8 cellular contexts compared by ENCODE assay signal in the genomic region with DNA sequence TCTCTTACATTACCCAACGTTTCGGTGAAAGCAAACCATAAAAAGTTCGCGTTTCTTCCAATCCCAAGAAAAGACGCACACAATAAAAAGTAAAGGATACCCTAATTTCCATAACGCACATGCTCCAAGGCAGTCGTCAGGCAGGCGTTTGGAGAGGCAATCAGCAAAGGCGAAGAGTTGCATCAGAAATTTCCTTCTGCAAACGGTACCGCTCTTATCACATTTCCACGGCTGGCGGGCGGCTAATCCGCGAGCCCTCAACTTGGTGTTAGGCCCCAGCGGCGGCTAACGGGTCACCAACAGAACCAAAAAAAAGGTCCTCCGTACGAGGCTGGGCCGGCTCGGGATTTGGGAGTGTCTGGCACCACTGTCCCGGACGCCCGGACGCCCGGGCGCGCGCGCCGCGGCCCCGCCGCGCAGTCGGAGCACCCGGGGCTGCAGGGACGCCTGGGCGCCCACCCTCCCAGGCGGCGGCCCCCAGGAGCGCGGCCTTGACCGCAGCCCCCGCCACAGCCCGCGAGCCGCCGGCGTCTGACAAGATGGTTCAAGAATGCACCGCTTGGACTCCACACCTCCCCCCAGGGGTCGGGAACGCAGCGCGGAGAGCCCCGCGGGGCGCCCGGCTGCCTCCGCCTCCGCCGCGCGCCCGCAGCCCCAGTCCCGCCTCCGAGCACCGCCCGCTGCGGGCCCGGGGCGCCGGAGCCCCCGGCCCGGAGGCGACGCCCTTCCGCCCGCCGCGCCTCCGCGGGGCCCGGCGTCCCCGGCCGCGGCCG. TPM values are rescaled to one million over a fixed set of nuclear protein-coding genes. Genes with fewer than 3 reads are reported as not detected.
DNase-seq lines count a peak whose midpoint lies in the region; ATAC-seq, FAIRE-seq and TF ChIP-seq lines count a peak whose summit lies in the region.

No MANE protein-coding gene starts in this region.

- in situ Hi-C loops in mammary epithelial cell (cut with MboI; ENCODE audit: low sequenced_read_pairs in 2 of 2): no loop called here

- DNase-seq in NCI-H1105 treated with DMSO at 0.1 percent for 48 hours (lab: John Stamatoyannopoulos, UW) (peak; percentile 10), NCI-H1105 (lab: John Stamatoyannopoulos, UW) (no peak), PC-9 (peak; percentile 40 to 61), mammary epithelial cell (no peak), keratinocyte (ENCODE audit: low read depth, low spot score) (no peak), NCI-H2196 treated with DMSO at 0.1 percent for 48 hours (lab: John Stamatoyannopoulos, UW; ENCODE audit: unreplicated experiment) (no peak)
- no peak for DNase-seq in stimulated activated effector memory CD8-positive, alpha-beta T cell treated with anti-CD3 and anti-CD28 coated beads, Interleukin-12 subunit alpha, Interleukin-12 subunit beta, amount 100 ng/mL, for 72 hours (ENCODE audit: low spot score in 2 of 2)

- H3K4me1 ChIP-seq in PC-9 (replicated peaks; ENCODE audit: insufficient read depth): peaks cover 24% of the 10 kb centered on the region
- no peaks in the 10 kb centered on the region for H3K4me1 ChIP-seq in mammary epithelial cell (ENCODE audit: insufficient read depth, low read length)
- peaks cover 5% of the 10 kb centered on the region for H3K4me1 ChIP-seq in keratinocyte (ENCODE audit: control insufficient read depth, extremely low read depth, insufficient read depth, low read length)

- no peaks in the 10 kb centered on the region for H3K9me3 Mint-ChIP-seq in stimulated activated effector memory CD8-positive, alpha-beta T cell treated with anti-CD3 and anti-CD28 coated beads, Interleukin-12 subunit alpha, Interleukin-12 subunit beta, amount 100 ng/mL, for 72 hours

- H3K4me3 ChIP-seq in PC-9: peak overlapping the region; percentile 73
- peak overlapping the region; percentile 42 to 53 (median 48) for H3K4me3 ChIP-seq in mammary epithelial cell (replicated peaks in 1 of 3; ENCODE audit: insufficient read depth in 1 of 3, low read depth in 2 of 3, low read length in 3 of 3)
- H3K4me3 ChIP-seq in keratinocyte (ENCODE audit: control insufficient read depth in 2 of 3, extremely low read depth in 1 of 3, insufficient read depth in 2 of 3, low read depth in 1 of 3, low read length in 3 of 3): peak overlapping the region; percentile 44 to 84 (median 71)

- H4K20me1 ChIP-seq in PC-9 (ENCODE audit: insufficient read depth) (peaks cover 41% of the 10 kb centered on the region), mammary epithelial cell (ENCODE audit: insufficient read depth, low read length) (no peaks in the 10 kb centered on the region), keratinocyte (ENCODE audit: control insufficient read depth, extremely low read depth, insufficient read depth, low read length) (peaks cover 14% of the 10 kb centered on the region)

- no peaks in the 10 kb centered on the region for H3K4me1 Mint-ChIP-seq in stimulated activated effector memory CD8-positive, alpha-beta T cell treated with anti-CD3 and anti-CD28 coated beads, Interleukin-12 subunit alpha, Interleukin-12 subunit beta, amount 100 ng/mL, for 72 hours

- no peak for FAIRE-seq in keratinocyte (lab: Jason Lieb, UNC)

- H2AFZ ChIP-seq in PC-9: peak overlapping the region; percentile 82
- peak overlapping the region; percentile 56 for H2AFZ ChIP-seq in mammary epithelial cell (ENCODE audit: low read depth, low read length)
- H2AFZ ChIP-seq in keratinocyte (ENCODE audit: control insufficient read depth, low read length): peak overlapping the region; percentile 65

- WGBS in mammary epithelial cell (ENCODE audit: low coverage, missing lambda C conversion rate): 13% methylated on average over 8 of the region's 91 CpGs

- H3K9me1 ChIP-seq in keratinocyte (ENCODE audit: control insufficient read depth, extremely low read depth, insufficient read depth, low read length): no peaks in the 10 kb centered on the region

- no peak overlapping the region for H3K9ac ChIP-seq in mammary epithelial cell (ENCODE audit: insufficient read depth, low read length)
- peak overlapping the region; percentile 69 for H3K9ac ChIP-seq in keratinocyte (ENCODE audit: control insufficient read depth, extremely low read depth, insufficient read depth, low read length)

- ATAC-seq in stimulated activated effector memory CD8-positive, alpha-beta T cell treated with anti-CD3 and anti-CD28 coated beads, Interleukin-12 subunit alpha, Interleukin-12 subunit beta, amount 100 ng/mL, for 72 hours: peak; percentile 12
- no peak for ATAC-seq in HG02571 (IDR thresholded peaks at IDR 0.05; ENCODE audit: unreplicated experiment)

- dilution Hi-C loops in mammary epithelial cell (cut with HindIII; ENCODE audit: low sequenced_read_pairs): no loop called here
- dilution Hi-C loops in keratinocyte (cut with MboI; ENCODE audit: extremely low pct_ligation_motif_present, low sequenced_read_pairs): no loop called here

- peak overlapping the region; percentile 38 for H3K4me3 Mint-ChIP-seq in stimulated activated effector memory CD8-positive, alpha-beta T cell treated with anti-CD3 and anti-CD28 coated beads, Interleukin-12 subunit alpha, Interleukin-12 subunit beta, amount 100 ng/mL, for 72 hours

- POLR2A ChIA-PET in PC-9 (lab: Charles Lee; ENCODE audit: unreplicated experiment): no interaction called here

- H3K9me3 ChIP-seq in PC-9 (ENCODE audit: insufficient read depth, low read depth) (peaks cover 11% of the 10 kb centered on the region; the same call in 1 of the 2 replicates), mammary epithelial cell (replicated peaks; ENCODE audit: insufficient read depth, low read length) (peaks cover 12% of the 10 kb centered on the region), keratinocyte (ENCODE audit: control insufficient read depth, low read depth, low read length) (peaks cover 7% of the 10 kb centered on the region)

- TSS peak; percentile 42 for BruUV-seq in PC-9 (replicated peaks; lab: Mats Ljungman, UMichigan)
- no TSS peak for BruUV-seq in mammary epithelial cell (replicated peaks; lab: Mats Ljungman, UMichigan)

- H3K79me2 ChIP-seq in PC-9 (ENCODE audit: low read depth) (peaks cover 48% of the 10 kb centered on the region), mammary epithelial cell (ENCODE audit: insufficient read depth, low read length) (peaks cover 17% of the 10 kb centered on the region), keratinocyte (ENCODE audit: control insufficient read depth, insufficient read depth, low read length) (peaks cover 21% of the 10 kb centered on the region)

- H3K36me3 ChIP-seq in PC-9 (ENCODE audit: low read depth) (peaks cover 9% of the 10 kb centered on the region; the same call in 1 of the 2 replicates), mammary epithelial cell (ENCODE audit: insufficient read depth, low read length) (no peaks in the 10 kb centered on the region), keratinocyte (ENCODE audit: control insufficient read depth in 2 of 2, extremely low read depth in 1 of 2, insufficient read depth in 2 of 2, low read length in 2 of 2) (no peaks in the 10 kb centered on the region)

- CTCF ChIA-PET in PC-9 (lab: Charles Lee) (interaction anchor here (0.7 kb wide), 1 partner anchor 370 kb away, joined by 3 read pairs; no protein-coding TSS in a partner anchor), mammary epithelial cell (lab: Charles Lee; ENCODE audit: low non-redundant PET) (no interaction called here)

- peak overlapping the region; percentile 51 for H3K27ac ChIP-seq in PC-9
- H3K27ac ChIP-seq in mammary epithelial cell (ENCODE audit: insufficient read depth, low read depth, low read length): no peak overlapping the region
- H3K27ac ChIP-seq in keratinocyte (ENCODE audit: control insufficient read depth, insufficient read depth, low read length): no peak overlapping the region

- H3K36me3 Mint-ChIP-seq in stimulated activated effector memory CD8-positive, alpha-beta T cell treated with anti-CD3 and anti-CD28 coated beads, Interleukin-12 subunit alpha, Interleukin-12 subunit beta, amount 100 ng/mL, for 72 hours: no peaks in the 10 kb centered on the region

- H3K27me3 ChIP-seq in PC-9 (ENCODE audit: insufficient read depth, low read depth): no peaks in the 10 kb centered on the region
- peaks cover 13% of the 10 kb centered on the region for H3K27me3 ChIP-seq in mammary epithelial cell (ENCODE audit: insufficient read depth, low read length)
- peaks cover 26% of the 10 kb centered on the region for H3K27me3 ChIP-seq in keratinocyte (ENCODE audit: control insufficient read depth, extremely low read depth, insufficient read depth, low read length)

- H3F3A ChIP-seq in PC-9 (ENCODE audit: insufficient read depth, low read depth): peaks cover 20% of the 10 kb centered on the region; the same call in 1 of the 2 replicates

- TF ChIP-seq CTCF in PC-9 (conservative IDR thresholded peaks at IDR 0.05): no peak
- TF ChIP-seq CTCF in mammary epithelial cell (conservative IDR thresholded peaks at IDR 0.05 in 1 of 2, IDR thresholded peaks at IDR 0.05 in 1 of 2; ENCODE audit: extremely low read depth in 1 of 2, insufficient read depth in 1 of 2, low read depth in 1 of 2, low read length in 2 of 2): no peak
- no peak for TF ChIP-seq CTCF in keratinocyte (optimal IDR thresholded peaks at IDR 0.05 in 1 of 3, IDR thresholded peaks at IDR 0.05 in 1 of 3, conservative IDR thresholded peaks at IDR 0.05 in 1 of 3; ENCODE audit: extremely low read depth in 1 of 3, insufficient read depth in 2 of 3, low read length in 3 of 3)

- no peaks in the 10 kb centered on the region for H3K9me2 ChIP-seq in PC-9 (ENCODE audit: insufficient read depth)

- H3K4me2 ChIP-seq in PC-9 (peak overlapping the region; percentile 96), mammary epithelial cell (ENCODE audit: insufficient read depth, low read depth, low read length) (peak overlapping the region; percentile 80), keratinocyte (ENCODE audit: control insufficient read depth, extremely low read depth, insufficient read depth, low read depth, low read length) (peak overlapping the region; percentile 87)

- intact Hi-C loops in PC-9 (cut with micrococcal nuclease; ENCODE audit: unreplicated experiment) (loop anchor here (2.0 to 10.0 kb wide), 5 partner anchors 40 to 582 kb away; no protein-coding TSS in a partner anchor), mammary epithelial cell (cut with micrococcal nuclease) (loop anchor here (2.0 to 10.0 kb wide), 2 partner anchors 208 to 328 kb away; no protein-coding TSS in a partner anchor)

- H3K27ac Mint-ChIP-seq in stimulated activated effector memory CD8-positive, alpha-beta T cell treated with anti-CD3 and anti-CD28 coated beads, Interleukin-12 subunit alpha, Interleukin-12 subunit beta, amount 100 ng/mL, for 72 hours: no peak overlapping the region

RNA-seq across cellular contexts. Expression of a gene that starts 9.8 kb away (rescaled TPM):
- 47.9 and 55.8 TPM in 2 replicates for total RNA-seq in PC-9 (2021)
- 10 to 100 TPM; 28.4 to 48.7 TPM for total RNA-seq in mammary epithelial cell
- polyA plus RNA-seq in mammary epithelial cell: 3.3 TPM
- polyA minus RNA-seq in mammary epithelial cell: 10.9 TPM
- polyA plus RNA-seq in keratinocyte: 3.8 to 5.6 TPM (median 4.4 TPM) in 3 replicates
- 4.6 TPM for polyA plus RNA-seq in keratinocyte (2011; ENCODE audit: low read depth)
- 5.3 and 6.0 TPM in 2 replicates for polyA plus RNA-seq in keratinocyte (2011; cell fraction: cytosol; rRNA removed)
- polyA plus RNA-seq in keratinocyte (2011; cell fraction: nucleus; rRNA removed): 11.6 and 12.9 TPM in 2 replicates
- 7.2 and 7.9 TPM in 2 replicates for polyA plus RNA-seq in keratinocyte (2012; ENCODE audit: low replicate concordance)
- polyA minus RNA-seq in keratinocyte: 8.1 to 16.8 TPM (median 12.6 TPM) in 3 replicates
- polyA minus RNA-seq in keratinocyte (2011; cell fraction: cytosol; rRNA and poly(A)+ RNA removed): 12.3 TPM
- polyA minus RNA-seq in keratinocyte (2011; cell fraction: nucleus; rRNA and poly(A)+ RNA removed): 13.7 and 27.1 TPM in 2 replicates

Comparison
In these comparisons a context has a peak if more than half of its experiments do, and no peak if none do; other contexts are left out.
1. DNase-seq: peak in NCI-H1105 treated with DMSO at 0.1 percent for 48 hours (single experiment) and PC-9 (2 of 2); none in NCI-H1105 (single experiment), mammary epithelial cell (single experiment), keratinocyte (single experiment), stimulated activated effector memory CD8-positive, alpha-beta T cell treated with anti-CD3 and anti-CD28 coated beads, Interleukin-12 subunit alpha, Interleukin-12 subunit beta, amount 100 ng/mL, for 72 hours (0 of 2) and NCI-H2196 treated with DMSO at 0.1 percent for 48 hours (single experiment).
2. Peak in every context shown above with its lines, with median percentiles within 50 percentile points of each other: H2AFZ ChIP-seq, H3K4me2 ChIP-seq and H3K4me3 ChIP-seq.